8 cellular contexts compared by ENCODE assay signal in genomic region chr19:12720851-12721655, GRCh38. TPM values are rescaled to one million over a fixed set of nuclear protein-coding genes. Genes with fewer than 3 reads are reported as not detected.
A peak's percentile ranks its signal among the peaks of the same experiment; 100 is the strongest.
DNase-seq lines count a peak whose midpoint lies in the region; ATAC-seq and TF ChIP-seq lines count a peak whose summit lies in the region.

No MANE protein-coding gene starts in this region.

- peak; percentile 43 for DNase-seq in activated CD4-positive, alpha-beta T cell treated with anti-CD3 and anti-CD28 coated beads for 36 hours
- no peak for DNase-seq in activated CD4-positive, alpha-beta T cell treated with anti-CD3 and anti-CD28 coated beads for 1 hour
- DNase-seq in right atrium auricular region (ENCODE audit: low spot score) (no peak), gastrocnemius medialis (no peak), glomerular visceral epithelial cell (ENCODE audit: extremely low spot score) (no peak), NK-92 (lab: John Stamatoyannopoulos, UW; ENCODE audit: unreplicated experiment) (no peak)

- H3K9me3 ChIP-seq in right atrium auricular region: no peaks in the 10 kb centered on the region
- H3K9me3 ChIP-seq in gastrocnemius medialis: no peaks in the 10 kb centered on the region

- peaks cover 24% of the 10 kb centered on the region for H3K36me3 ChIP-seq in right atrium auricular region
- H3K36me3 ChIP-seq in gastrocnemius medialis: peaks cover 0 to 26% of the 10 kb centered on the region in 2 donors

- H3K4me1 ChIP-seq in right atrium auricular region (peaks cover 0 to 40% of the 10 kb centered on the region in 2 donors), gastrocnemius medialis (peaks cover 26 to 29% of the 10 kb centered on the region in 2 donors)

- H3K4me1 Mint-ChIP-seq in activated CD4-positive, alpha-beta T cell treated with anti-CD3 and anti-CD28 coated beads for 36 hours: peaks cover 35% of the 10 kb centered on the region
- H3K4me1 Mint-ChIP-seq in activated naive CD4-positive, alpha-beta T cell treated with anti-CD3 and anti-CD28 coated beads, Interleukin-2, amount 50 U/mL, for 24 hours: peaks cover 33% of the 10 kb centered on the region

- in situ Hi-C loops in gastrocnemius medialis (cut with MboI; ENCODE audit: low sequenced_read_pairs in 4 of 4): no loop called here

- TF ChIP-seq POLR2A in gastrocnemius medialis (IDR thresholded peaks at IDR 0.05): peak in 1 of 2 donors; percentile 28

- TF ChIP-seq CTCF in right atrium auricular region (IDR thresholded peaks at IDR 0.05) (no peak), gastrocnemius medialis (IDR thresholded peaks at IDR 0.05 in 4 of 5, conservative IDR thresholded peaks at IDR 0.05 in 1 of 5) (no peak)

- CTCF ChIA-PET in activated CD4-positive, alpha-beta T cell treated with anti-CD3 and anti-CD28 coated beads for 36 hours (lab: Charles Lee): interaction anchor here (0.8 to 4.5 kb wide), 4 partner anchors 10 to 36 kb away, joined by 3 to 36 read pairs (median 8); partner anchors contain the start of genes GET3 and TRIR

- H3K27ac ChIP-seq in right atrium auricular region (peak overlapping the region; percentile 97), gastrocnemius medialis (peak overlapping the region; percentile 87 to 99 (median 94))

- ATAC-seq in activated CD4-positive, alpha-beta T cell treated with anti-CD3 and anti-CD28 coated beads for 36 hours: no peak
- ATAC-seq in gastrocnemius medialis (peak in 1 of 2 donors; percentile 3), GM21529 (IDR thresholded peaks at IDR 0.05; ENCODE audit: unreplicated experiment) (no peak)

- no peaks in the 10 kb centered on the region for H3K9me3 Mint-ChIP-seq in activated CD4-positive, alpha-beta T cell treated with anti-CD3 and anti-CD28 coated beads for 36 hours (ENCODE audit: low read depth)
- H3K9me3 Mint-ChIP-seq in activated naive CD4-positive, alpha-beta T cell treated with anti-CD3 and anti-CD28 coated beads, Interleukin-2, amount 50 U/mL, for 24 hours: no peaks in the 10 kb centered on the region

- peak overlapping the region; percentile 88 for H3K27ac Mint-ChIP-seq in activated CD4-positive, alpha-beta T cell treated with anti-CD3 and anti-CD28 coated beads for 36 hours
- H3K27ac Mint-ChIP-seq in activated naive CD4-positive, alpha-beta T cell treated with anti-CD3 and anti-CD28 coated beads, Interleukin-2, amount 50 U/mL, for 24 hours: peak overlapping the region; percentile 83

- H3K27me3 ChIP-seq in right atrium auricular region (no peaks in the 10 kb centered on the region), gastrocnemius medialis (no peaks in the 10 kb centered on the region)

- POLR2A ChIA-PET in activated CD4-positive, alpha-beta T cell treated with anti-CD3 and anti-CD28 coated beads for 36 hours (lab: Charles Lee): interaction anchor here (0.6 to 3.5 kb wide), 5 partner anchors 12 to 85 kb away, joined by 3 to 48 read pairs (median 3); partner anchors contain the start of genes GET3 and TRIR

- peaks cover 49% of the 10 kb centered on the region for H3K36me3 Mint-ChIP-seq in activated CD4-positive, alpha-beta T cell treated with anti-CD3 and anti-CD28 coated beads for 36 hours (ENCODE audit: low read depth)
- peaks cover 13% of the 10 kb centered on the region for H3K36me3 Mint-ChIP-seq in activated naive CD4-positive, alpha-beta T cell treated with anti-CD3 and anti-CD28 coated beads, Interleukin-2, amount 50 U/mL, for 24 hours

- intact Hi-C loops in activated CD4-positive, alpha-beta T cell treated with anti-CD3 and anti-CD28 coated beads for 36 hours (cut with DNase I, micrococcal nuclease): loop anchor here (5.0 kb wide), 2 partner anchors 216 to 226 kb away; partner anchors contain the start of genes CALR (in 1 of the 2) and RAD23A (in 1 of the 2)
- intact Hi-C loops in gastrocnemius medialis (cut with DNase I; ENCODE audit: low total_unique reads): loop anchor here (5.0 kb wide), 3 partner anchors 39 to 211 kb away; partner anchors contain the start of genes DHPS, FARSA and JUNB

- H3K27me3 Mint-ChIP-seq in activated CD4-positive, alpha-beta T cell treated with anti-CD3 and anti-CD28 coated beads for 36 hours: no peaks in the 10 kb centered on the region
- no peaks in the 10 kb centered on the region for H3K27me3 Mint-ChIP-seq in activated naive CD4-positive, alpha-beta T cell treated with anti-CD3 and anti-CD28 coated beads, Interleukin-2, amount 50 U/mL, for 24 hours

- H3K4me3 ChIP-seq in right atrium auricular region (peak overlapping the region; percentile 64 to 83), gastrocnemius medialis (peak overlapping the region; percentile 70 to 80 (median 72))

- H3K4me3 Mint-ChIP-seq in activated CD4-positive, alpha-beta T cell treated with anti-CD3 and anti-CD28 coated beads for 36 hours: peak overlapping the region; percentile 99
- peak overlapping the region; percentile 91 for H3K4me3 Mint-ChIP-seq in activated naive CD4-positive, alpha-beta T cell treated with anti-CD3 and anti-CD28 coated beads, Interleukin-2, amount 50 U/mL, for 24 hours

RNA-seq across cellular contexts. Expression of gene TNPO2, which starts 2.7 kb away (rescaled TPM):
- total RNA-seq in activated CD4-positive, alpha-beta T cell treated with anti-CD3 and anti-CD28 coated beads for 36 hours: 100 to 1,000 TPM in 1 of 2 experiments, 10 to 100 TPM in 1; 84.8 to 101 TPM
- total RNA-seq in right atrium auricular region (10 to 100 TPM; 35.9 to 55.2 TPM), gastrocnemius medialis (10 to 100 TPM; 32.1 to 49.9 (median 42.0) TPM)

RNA-seq across cellular contexts. Expression of gene TRIR, which starts 13.4 kb away (rescaled TPM):
- 100 to 1,000 TPM; 160 to 215 TPM for total RNA-seq in activated CD4-positive, alpha-beta T cell treated with anti-CD3 and anti-CD28 coated beads for 36 hours
- total RNA-seq in right atrium auricular region (100 to 1,000 TPM; 262 to 287 TPM), gastrocnemius medialis (100 to 1,000 TPM; 260 to 354 (median 297) TPM)

RNA-seq across cellular contexts. Expression of gene GET3, which starts 16.2 kb away (rescaled TPM):
- 10 to 100 TPM; 53.7 to 61.9 TPM for total RNA-seq in activated CD4-positive, alpha-beta T cell treated with anti-CD3 and anti-CD28 coated beads for 36 hours
- 10 to 100 TPM; 44.6 to 55.1 TPM for total RNA-seq in right atrium auricular region
- total RNA-seq in gastrocnemius medialis: 10 to 100 TPM; 52.6 to 85.1 (median 70.5) TPM

RNA-seq across cellular contexts. Expression of gene FBXW9, which starts 24.6 kb away (rescaled TPM):
- total RNA-seq in activated CD4-positive, alpha-beta T cell treated with anti-CD3 and anti-CD28 coated beads for 36 hours: 1 to 10 TPM; 8.3 to 8.8 TPM
- total RNA-seq in right atrium auricular region (1 to 10 TPM; 1.8 TPM), gastrocnemius medialis (1 to 10 TPM; 2.5 to 5.8 (median 3.3) TPM)

RNA-seq across cellular contexts. Expression of gene BEST2, which starts 30.5 kb away (rescaled TPM):
- not detected for total RNA-seq in activated CD4-positive, alpha-beta T cell treated with anti-CD3 and anti-CD28 coated beads for 36 hours
- total RNA-seq in right atrium auricular region (not detected), gastrocnemius medialis (under 1 TPM in 1 of 4 donors, not detected in 3; 0.63 TPM)
